ENCODE assay signal across 8 cellular contexts in the genomic region with DNA sequence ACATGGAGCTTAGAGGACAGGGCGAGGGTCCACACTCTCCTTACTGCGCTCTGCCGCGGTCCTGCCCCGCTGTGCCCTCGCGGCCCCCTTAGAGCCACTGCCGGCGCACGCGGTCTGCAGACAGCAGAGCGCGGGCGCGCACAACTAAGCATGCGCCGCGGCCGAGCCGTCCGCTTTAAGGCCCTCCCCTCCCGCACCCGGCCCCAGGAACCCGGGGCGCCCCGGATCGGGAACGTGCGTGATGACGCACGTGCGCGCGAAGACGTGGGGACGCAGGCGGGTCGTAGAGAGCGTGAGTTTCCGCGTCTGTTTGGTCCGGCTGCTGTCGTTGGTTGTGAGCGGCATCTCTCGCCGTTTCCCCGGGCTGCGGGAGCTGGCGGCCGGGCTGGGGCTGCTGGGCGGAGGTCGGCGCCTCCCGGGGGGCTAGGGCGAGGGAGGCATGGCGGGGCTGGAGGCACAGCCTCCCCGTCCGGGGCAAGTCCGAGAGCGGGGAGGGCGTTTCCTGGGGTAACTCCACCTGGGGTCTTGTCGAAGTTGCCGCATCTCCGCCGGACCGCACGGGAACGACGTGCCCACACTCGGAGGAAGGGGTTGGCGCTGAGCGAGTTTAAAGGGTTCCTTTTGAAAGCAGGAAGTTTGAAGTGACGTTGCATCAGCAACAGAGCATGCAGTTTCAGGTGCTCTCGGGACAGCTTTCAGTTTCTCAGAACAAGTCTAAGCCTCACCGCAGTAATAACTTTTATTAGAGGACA. TPM values are rescaled to one million over a fixed set of nuclear protein-coding genes. Genes with fewer than 3 reads are reported as not detected.
DNase-seq lines count a peak whose midpoint lies in the region; ATAC-seq and TF ChIP-seq lines count a peak whose summit lies in the region.

A gene with protein sequence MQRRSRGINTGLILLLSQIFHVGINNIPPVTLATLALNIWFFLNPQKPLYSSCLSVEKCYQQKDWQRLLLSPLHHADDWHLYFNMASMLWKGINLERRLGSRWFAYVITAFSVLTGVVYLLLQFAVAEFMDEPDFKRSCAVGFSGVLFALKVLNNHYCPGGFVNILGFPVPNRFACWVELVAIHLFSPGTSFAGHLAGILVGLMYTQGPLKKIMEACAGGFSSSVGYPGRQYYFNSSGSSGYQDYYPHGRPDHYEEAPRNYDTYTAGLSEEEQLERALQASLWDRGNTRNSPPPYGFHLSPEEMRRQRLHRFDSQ (plus strand): TSS at position 259 of the 752 bp plus-strand sequence. CDS start 28,640 bp downstream, outside the sequence.

- H3K9me3 ChIP-seq in right atrium auricular region (no peaks in the 10 kb centered on the region), uterus (no peaks in the 10 kb centered on the region)

- H3K4me3 ChIP-seq in right atrium auricular region, result peak within 1 kb of the TSS; percentile 86 to 91
- H3K4me3 ChIP-seq in uterus, result peak within 1 kb of the TSS; percentile 77 to 92

- DNase-seq in GM13977 (ENCODE audit: low spot score) (peak; percentile 93), NCI-H146 treated with DMSO at 0.1 percent for 48 hours (lab: John Stamatoyannopoulos, UW; ENCODE audit: unreplicated experiment) (peak; percentile 53), anterior cingulate cortex (lab: John Stamatoyannopoulos, UW) (peak; percentile 53 to 94 (median 87)), right atrium auricular region (ENCODE audit: low spot score) (peak; percentile 93), pulmonary artery endothelial cell (ENCODE audit: low read depth, low spot score) (peak; percentile 75), uterus (peak; percentile 92 to 93)

- H3K27me3 ChIP-seq in right atrium auricular region, result no peaks in the 10 kb centered on the region
- H3K27me3 ChIP-seq in uterus, result no peaks in the 10 kb centered on the region

- H3K4me1 ChIP-seq in right atrium auricular region, result peaks cover 0 to 21% of the 10 kb centered on the region in 2 donors
- peaks cover 6 to 7% of the 10 kb centered on the region in 2 donors for H3K4me1 ChIP-seq in uterus

- intact Hi-C loops in T-helper 2 cell treated with Interferon-gamma antibody and Interleukin-4, amounts not matched to agents 100 ng/mL and 5 ng/mL, for 36 hours (cut with micrococcal nuclease), result loop anchor here (1.0 to 10.0 kb wide), 8 partner anchors 37 to 1911 kb away; a partner anchor contains a TSS
- intact Hi-C loops in uterus (cut with DNase I; ENCODE audit: low total_unique reads), result no loop called here

- no peaks in the 10 kb centered on the region for H3K36me3 ChIP-seq in right atrium auricular region
- no peaks in the 10 kb centered on the region for H3K36me3 ChIP-seq in uterus

- peak; percentile 76 to 92 for TF ChIP-seq POLR2A in uterus (IDR thresholded peaks at IDR 0.05)

- TF ChIP-seq CTCF in GM13977 (IDR thresholded peaks at IDR 0.05; ENCODE audit: extremely low read depth, insufficient read depth, missing control alignments) (no peak), right atrium auricular region (IDR thresholded peaks at IDR 0.05) (no peak), uterus (IDR thresholded peaks at IDR 0.05) (no peak)

- in situ Hi-C loops in GM13977 (cut with MboI; ENCODE audit: low pct_unique_long_range_greater_than_20kb, low sequenced_read_pairs, unreplicated experiment), result no loop called here

- ATAC-seq in HG02870 (IDR thresholded peaks at IDR 0.05; ENCODE audit: unreplicated experiment), result peak; percentile 73

- H3K27ac ChIP-seq in right atrium auricular region (peak within 1 kb of the TSS; percentile 99), uterus (peak within 1 kb of the TSS; percentile 93 to 99)

RNA-seq across cellular contexts. Expression of the gene that starts here (rescaled TPM):
- 30.4 and 33.3 TPM in 2 replicates for total RNA-seq in T-helper 2 cell treated with Interferon-gamma antibody and Interleukin-4, amounts not matched to agents 100 ng/mL and 5 ng/mL, for 36 hours
- total RNA-seq in right atrium auricular region, result 10 to 100 TPM; 12.3 to 16.1 TPM
- 16.2 and 24.8 TPM in 2 replicates for total RNA-seq in pulmonary artery endothelial cell
- total RNA-seq in uterus, result 10 to 100 TPM; 19.5 to 91.5 (median 47.3) TPM

Comparison
In these comparisons a context has a peak if more than half of its experiments do, and no peak if none do; other contexts are left out.
1. Peak in every context shown above with its lines: DNase-seq, ATAC-seq, H3K4me3 ChIP-seq and H3K27ac ChIP-seq.